In genomic region chr15:51323749-51324148, GRCh38 we compare ENCODE assay signal across 17 cellular contexts. TPM values are rescaled to one million over a fixed set of nuclear protein-coding genes. Genes with fewer than 3 reads are reported as not detected.
A peak's percentile ranks its signal among the peaks of the same experiment; 100 is the strongest.
DNase-seq lines count a peak whose midpoint lies in the region; ATAC-seq and TF ChIP-seq lines count a peak whose summit lies in the region.
"Had no signal": no experiment of that assay in that cellular context is flagged by ENCODE, and none has a peak within 500 bp of the region (broad histone marks: within the 10 kb centered on the region; RNA-seq: fewer than 3 reads in every experiment).

No MANE protein-coding gene starts in this region.

- 78 to 79% methylated on average over 7 of the region's 7 CpGs for WGBS in upper lobe of left lung, 2 donors

- no peaks in the 10 kb centered on the region for H3K27me3 Mint-ChIP-seq in GM23338 (ENCODE audit: insufficient read depth, low read depth, poor library complexity)

- H3K27me3 ChIP-seq in GM23338 (ENCODE audit: insufficient read depth) (no peaks in the 10 kb centered on the region), HL-60 (ENCODE audit: insufficient read depth, poor library complexity, severe bottlenecking) (no peaks in the 10 kb centered on the region), lower lobe of right lung (ENCODE audit: low read depth) (no peaks in the 10 kb centered on the region), upper lobe of left lung (no peaks in the 10 kb centered on the region)
- H3K27me3 ChIP-seq: BE2C had no signal

- intact Hi-C loops in lower lobe of right lung (cut with DNase I): no loop called here

- H3K36me3 ChIP-seq in GM23338 (ENCODE audit: insufficient read depth) (no peaks in the 10 kb centered on the region), lower lobe of right lung (no peaks in the 10 kb centered on the region), upper lobe of left lung (no peaks in the 10 kb centered on the region)
- H3K36me3 ChIP-seq: BE2C, HAP-1 had no signal

- TF ChIP-seq POLR2A in upper lobe of left lung (IDR thresholded peaks at IDR 0.05): no peak

- no peaks in the 10 kb centered on the region for H4K20me1 ChIP-seq in GM23338 (replicated peaks; ENCODE audit: insufficient read depth)

- no peak overlapping the region for H3K4me3 ChIP-seq in GM23338
- no peak overlapping the region for H3K4me3 ChIP-seq in HL-60 (replicated peaks; ENCODE audit: insufficient read depth, low read length)
- no peak overlapping the region for H3K4me3 ChIP-seq in lower lobe of right lung
- H3K4me3 ChIP-seq in upper lobe of left lung: no peak overlapping the region
- H3K4me3 ChIP-seq: A549, HAP-1 had no signal

- ATAC-seq in GM23338 (no peak), lower lobe of right lung (no peak), upper lobe of left lung (ENCODE audit: low FRiP score in 2 of 2) (no peak)
- ATAC-seq: A549 had no signal

- no peaks in the 10 kb centered on the region for H3K4me1 ChIP-seq in GM23338 (ENCODE audit: insufficient read depth)
- peaks cover 20% of the 10 kb centered on the region for H3K4me1 ChIP-seq in lower lobe of right lung
- peaks cover 0 to 16% (median 10%) of the 10 kb centered on the region in 4 donors for H3K4me1 ChIP-seq in upper lobe of left lung
- H3K4me1 ChIP-seq: A549, BE2C, HAP-1 had no signal

- no peaks in the 10 kb centered on the region for H3F3A ChIP-seq in GM23338 (replicated peaks; ENCODE audit: low read depth)

- H3K4me3 Mint-ChIP-seq in GM23338: no peak overlapping the region
- H3K4me3 Mint-ChIP-seq: CD4-positive, alpha-beta memory T cell had no signal

- no peak overlapping the region for H3K4me2 ChIP-seq in GM23338
- H3K4me2 ChIP-seq: A549 had no signal

- H3K36me3 Mint-ChIP-seq in GM23338 (ENCODE audit: low read depth): no peaks in the 10 kb centered on the region
- H3K36me3 Mint-ChIP-seq: CD4-positive, alpha-beta memory T cell had no signal

- peaks cover 4% of the 10 kb centered on the region for H3K9me2 ChIP-seq in GM23338 (ENCODE audit: insufficient read depth)

- DNase-seq in GM23338 (ENCODE audit: low spot score) (no peak), HL-60 (ENCODE audit: low read depth in 1 of 2, low spot score in 1 of 2) (no peak), lower lobe of right lung (no peak), upper lobe of left lung (no peak), KG1 (lab: John Stamatoyannopoulos, UW) (no peak)
- no peak for DNase-seq in activated CD8-positive, alpha-beta memory T cell treated with anti-CD3 and anti-CD28 coated beads, Interleukin-2, amount 50 U/mL, for 4 hours
- DNase-seq: BE2C; CD4-positive, alpha-beta memory T cell; DMS153; DMS79 treated with DMSO at 0.1 percent for 48 hours; EL had no signal

- H3K27ac ChIP-seq in GM23338 (ENCODE audit: low read depth) (no peak overlapping the region), HL-60 (replicated peaks) (peak overlapping the region; percentile 85), lower lobe of right lung (peak overlapping the region; percentile 65), upper lobe of left lung (peak overlapping the region in 3 of 4 donors; percentile 42 to 56 (median 56))
- H3K27ac ChIP-seq: A549, C4-2B had no signal

- H3K9me3 ChIP-seq in lower lobe of right lung: no peaks in the 10 kb centered on the region
- H3K9me3 ChIP-seq in upper lobe of left lung: no peaks in the 10 kb centered on the region
- H3K9me3 ChIP-seq: A549, BE2C, HAP-1 had no signal

- H3K79me2 ChIP-seq in GM23338 (replicated peaks; ENCODE audit: insufficient read depth): no peaks in the 10 kb centered on the region

- 0 out of 2 replicates have a peak overlapping the region, but pooled peaks have one; percentile 52 for H2AFZ ChIP-seq in GM23338

- peaks cover 9% of the 10 kb centered on the region; the same call in 2 of the 3 replicates for H3K4me1 Mint-ChIP-seq in GM23338
- H3K4me1 Mint-ChIP-seq: CD4-positive, alpha-beta memory T cell had no signal

- H3K9me3 Mint-ChIP-seq in GM23338: no peaks in the 10 kb centered on the region

- TF ChIP-seq CTCF in GM23338 (conservative IDR thresholded peaks at IDR 0.05; ENCODE audit: low read depth in 2 of 2) (no peak), HL-60 (IDR thresholded peaks at IDR 0.05; ENCODE audit: insufficient read depth, low read length) (no peak), lower lobe of right lung (IDR thresholded peaks at IDR 0.05) (no peak), upper lobe of left lung (IDR thresholded peaks at IDR 0.05) (no peak)

- TF ChIP-seq EP300 in upper lobe of left lung (IDR thresholded peaks at IDR 0.05): no peak

- no peak overlapping the region for H3K27ac Mint-ChIP-seq in GM23338
- H3K27ac Mint-ChIP-seq: CD4-positive, alpha-beta memory T cell had no signal

TF ChIP-seq in GM23338, 12 proteins besides CTCF, POLR2A, EP300 and RAD21 (continues in another document):
- no peak for TF ChIP-seq ZNF331 (CRISPR knock-in tag; IDR thresholded peaks at IDR 0.05; ENCODE audit: low read depth)
- TF ChIP-seq STAT1 (IDR thresholded peaks at IDR 0.05; ENCODE audit: unreplicated experiment): no peak
- TF ChIP-seq NANOG (IDR thresholded peaks at IDR 0.05; ENCODE audit: borderline replicate concordance): no peak
- no peak for TF ChIP-seq REST (IDR thresholded peaks at IDR 0.05; ENCODE audit: unreplicated experiment)
- TF ChIP-seq ETS1 (IDR thresholded peaks at IDR 0.05): no peak
- no peak for TF ChIP-seq JUNB (IDR thresholded peaks at IDR 0.05; ENCODE audit: unreplicated experiment)

RNA-seq across cellular contexts. Expression of gene CYP19A1, which starts 14.6 kb away (rescaled TPM):
- not detected in 2 replicates for total RNA-seq in GM23338 (2014; rRNA removed; shearing (Covaris generic))
- polyA plus RNA-seq in GM23338 (2016; fragmentation: Nextera tagmentation; extraction: Ambion mirVana): 0.05 and 0.42 TPM in 2 replicates
- total RNA-seq in lower lobe of right lung (0.95 TPM), upper lobe of left lung (1 to 10 TPM in 2 of 6 donors, under 1 TPM in 2, not detected in 2; 0.52 to 8.4 (median 1.0) TPM)
- total RNA-seq: CD4-positive, alpha-beta memory T cell; H1; HT1080 had no signal
- polyA plus RNA-seq: AG04450; CD4-positive, alpha-beta memory T cell; H1 had no signal

RNA-seq across cellular contexts. Expression of gene GLDN, which starts 17.7 kb away (rescaled TPM):
- 1.2 and 1.5 TPM in 2 replicates for total RNA-seq in GM23338 (2014; rRNA removed; shearing (Covaris generic))
- 0.19 and 0.32 TPM in 2 replicates for polyA plus RNA-seq in GM23338 (2016; fragmentation: Nextera tagmentation; extraction: Ambion mirVana)
- total RNA-seq in lower lobe of right lung (34.5 TPM), upper lobe of left lung (10 to 100 TPM; 21.3 to 84.2 (median 46.5) TPM)
- total RNA-seq: CD4-positive, alpha-beta memory T cell; HT1080 had no signal
- polyA plus RNA-seq: CD4-positive, alpha-beta memory T cell had no signal
